Comparison of ENCODE assay signal across 20 cellular contexts in genomic region chr7:15998617-15999016, GRCh38.
A peak's percentile ranks its signal among the peaks of the same experiment; 100 is the strongest.
DNase-seq lines count a peak whose midpoint lies in the region; ATAC-seq and FAIRE-seq lines count a peak whose summit lies in the region.
"Had no signal": no experiment of that assay in that cellular context is flagged by ENCODE, and none has a peak within 500 bp of the region (broad histone marks: within the 10 kb centered on the region; RNA-seq: fewer than 3 reads in every experiment).

No MANE protein-coding gene starts in this region.

- ATAC-seq in HG02884 (IDR thresholded peaks at IDR 0.05; ENCODE audit: unreplicated experiment) (no peak), GM18520 (IDR thresholded peaks at IDR 0.05; ENCODE audit: unreplicated experiment) (no peak)
- ATAC-seq: GM12878, HCT116 had no signal

- FAIRE-seq in A204.1 (lab: Jason Lieb, UNC), result peak; percentile 68
- FAIRE-seq in colon (lab: Jason Lieb, UNC), result peak; percentile 24
- FAIRE-seq in frontal cortex (lab: Jason Lieb, UNC), result peak; percentile 75
- FAIRE-seq: GM12878 had no signal

- DNase-seq in LHCN-M2 (ENCODE audit: low read depth) (peak; percentile 49), frontal cortex (ENCODE audit: low spot score in 2 of 2) (no peak), cerebellar cortex (ENCODE audit: low spot score) (no peak), SIG-M5 treated with dmso at 0.1 percent for 504 hours (lab: John Stamatoyannopoulos, UW; ENCODE audit: unreplicated experiment) (no peak)
- DNase-seq: 8988T; CD4-positive, CD25-positive, alpha-beta regulatory T cell; GDM1; Karpas-422; MV-4-11; NCI-H1105; NCI-H2029; NCI-H2227 treated with DMSO at 0.1 percent for 48 hours; NCI-H526 treated with DMSO at 0.1 percent for 48 hours; SHP77 had no signal
